8 cellular contexts compared by ENCODE assay signal in the genomic region with DNA sequence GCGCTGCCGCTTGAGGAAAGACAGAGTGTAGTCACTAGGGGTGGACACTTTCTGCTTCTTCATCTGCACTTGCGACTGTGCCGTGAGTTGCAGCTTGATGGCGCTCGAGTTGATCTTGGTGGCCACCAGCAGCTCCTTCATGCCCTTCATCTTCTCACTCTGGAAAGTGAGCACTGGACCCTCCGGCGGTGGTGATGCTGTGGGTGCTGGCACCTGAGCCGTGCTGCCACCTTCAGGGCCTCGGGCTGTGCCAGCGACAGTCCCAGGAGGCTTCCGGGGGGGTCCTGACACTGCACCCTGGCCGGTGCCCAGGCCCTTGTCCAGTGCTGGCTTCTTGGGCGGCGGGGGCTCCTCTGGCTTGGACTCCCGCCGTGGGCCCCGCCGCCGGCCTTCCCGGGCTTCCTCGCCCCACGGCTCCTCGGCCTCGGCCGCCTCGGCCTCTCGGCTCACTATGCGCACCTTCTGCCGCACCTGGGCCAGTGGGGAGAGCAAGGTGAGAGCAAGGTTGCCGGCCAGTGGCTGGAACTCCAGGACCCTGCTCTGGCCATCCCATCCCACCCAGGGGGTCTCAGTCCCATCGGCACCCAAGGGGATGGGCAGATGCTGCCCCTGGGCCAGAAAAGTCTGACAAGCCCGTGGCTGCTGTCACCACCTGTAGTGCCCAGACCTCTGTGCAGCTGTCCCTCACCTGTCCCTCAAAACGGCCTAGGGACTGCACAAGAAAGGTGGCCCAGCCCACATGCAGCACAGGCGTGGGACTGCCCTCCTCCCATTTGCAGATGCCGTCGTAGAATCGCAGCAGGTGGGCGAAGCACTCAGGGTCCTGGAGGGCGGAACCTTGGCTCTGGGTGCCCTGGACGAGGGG. TPM values are rescaled to one million over a fixed set of nuclear protein-coding genes. Genes with fewer than 3 reads are reported as not detected.
A peak's percentile ranks its signal among the peaks of the same experiment; 100 is the strongest.
DNase-seq lines count a peak whose midpoint lies in the region; ATAC-seq and TF ChIP-seq lines count a peak whose summit lies in the region.

No MANE protein-coding gene starts in this region.

- ATAC-seq in activated naive CD8-positive, alpha-beta T cell treated with anti-CD3 and anti-CD28 coated beads, Interleukin-2, amount 10 ng/mL, durations not matched to agents 7 days and 5 days (ENCODE audit: low read depth), result no peak
- no peak for ATAC-seq in HG03175 (IDR thresholded peaks at IDR 0.05; ENCODE audit: unreplicated experiment)
- no peak for ATAC-seq in HG03469 (IDR thresholded peaks at IDR 0.05; ENCODE audit: unreplicated experiment)

- H3K27ac ChIP-seq in ACC112 (ENCODE audit: low read depth, low read length) (no peak overlapping the region), H9 (ENCODE audit: insufficient read length, low read depth, low read length) (no peak overlapping the region), mesenchymal stem cell (ENCODE audit: low read length, poor library complexity, severe bottlenecking) (no peak overlapping the region)

- H3K79me1 ChIP-seq in H9 (ENCODE audit: insufficient read depth, low read depth, low read length, poor library complexity, severe bottlenecking) (no peaks in the 10 kb centered on the region), mesenchymal stem cell (replicated peaks; ENCODE audit: low read length, poor library complexity, severe bottlenecking) (peaks cover 33% of the 10 kb centered on the region)

- peaks cover 6 to 38% (median 28%) of the 10 kb centered on the region in 3 experiments; a peak in 6 of 7 replicates for H3K36me3 Mint-ChIP-seq in H9 (ENCODE audit: insufficient read depth in 1 of 3, low read depth in 3 of 3)
- peaks cover 6% of the 10 kb centered on the region for H3K36me3 Mint-ChIP-seq in activated naive CD8-positive, alpha-beta T cell treated with anti-CD3 and anti-CD28 coated beads, Interleukin-2, amount 10 ng/mL, durations not matched to agents 7 days and 5 days

- POLR2A ChIA-PET in activated naive CD8-positive, alpha-beta T cell treated with anti-CD3 and anti-CD28 coated beads, Interleukin-2, amount 10 ng/mL, durations not matched to agents 7 days and 5 days (lab: Charles Lee), result interaction anchor here (0.6 to 3.0 kb wide), 5 partner anchors 25 to 297 kb away, joined by 3 to 14 read pairs (median 5); a partner anchor contains a TSS

- H2BK15ac ChIP-seq in H9 (ENCODE audit: low read depth, low read length) (no peak overlapping the region), mesenchymal stem cell (ENCODE audit: low read depth, poor library complexity, severe bottlenecking) (no peak overlapping the region)

- no peak overlapping the region for H3T11ph ChIP-seq in H9 (ENCODE audit: low read length)

- H3K4me1 Mint-ChIP-seq in H9, result peaks cover 15 to 19% of the 10 kb centered on the region in 2 experiments
- peaks cover 22% of the 10 kb centered on the region for H3K4me1 Mint-ChIP-seq in activated naive CD8-positive, alpha-beta T cell treated with anti-CD3 and anti-CD28 coated beads, Interleukin-2, amount 10 ng/mL, durations not matched to agents 7 days and 5 days

- no peak overlapping the region for H2BK5ac ChIP-seq in H9 (ENCODE audit: insufficient read length, low read length)
- no peak overlapping the region for H2BK5ac ChIP-seq in mesenchymal stem cell (ENCODE audit: low read depth, low read length, poor library complexity, severe bottlenecking)

- peak overlapping the region; percentile 84 for H3K4me3 ChIP-seq in ACC112 (ENCODE audit: low read depth, low read length)
- H3K4me3 ChIP-seq in mesenchymal stem cell (ENCODE audit: insufficient read depth in 1 of 2, low read depth in 1 of 2, low read length in 2 of 2), result peak overlapping the region in 1 of 2 experiments; percentile 85

- H4K20me1 ChIP-seq in H9 (ENCODE audit: control insufficient read depth, insufficient read depth, insufficient read length), result no peaks in the 10 kb centered on the region

- H3K56ac ChIP-seq in H9 (ENCODE audit: insufficient read length, low read depth, low read length), result no peak overlapping the region

- no peak overlapping the region for H2BK12ac ChIP-seq in H9 (ENCODE audit: insufficient read length, low read depth, low read length)
- H2BK12ac ChIP-seq in mesenchymal stem cell (ENCODE audit: low read length in 2 of 2), result no peak overlapping the region

- H3K36me3 ChIP-seq in ACC112 (ENCODE audit: insufficient read depth, low read length) (no peaks in the 10 kb centered on the region), mesenchymal stem cell (ENCODE audit: control insufficient read depth in 1 of 2, insufficient read depth in 2 of 2, low read depth in 1 of 2, low read length in 2 of 2) (peaks cover 46 to 60% of the 10 kb centered on the region in 2 experiments)

- H2BK120ac ChIP-seq in H9 (ENCODE audit: low read depth, low read length, poor library complexity, severe bottlenecking) (no peak overlapping the region), mesenchymal stem cell (ENCODE audit: low read depth, low read length) (no peak overlapping the region)

- no peak overlapping the region for H3K23ac ChIP-seq in H9 (ENCODE audit: insufficient read length, low read depth, low read length)
- H3K23ac ChIP-seq in mesenchymal stem cell (ENCODE audit: low read length in 2 of 2), result no peak overlapping the region

- no peak overlapping the region for H3K4me2 ChIP-seq in H9 (ENCODE audit: insufficient read depth, insufficient read length, low read length)
- H3K4me2 ChIP-seq in mesenchymal stem cell (ENCODE audit: low read length, poor library complexity, severe bottlenecking), result peak overlapping the region; percentile 88

- no peak overlapping the region for H2BK20ac ChIP-seq in H9 (ENCODE audit: low read depth, low read length, poor library complexity, severe bottlenecking)

- H3K9me3 ChIP-seq in H9 (ENCODE audit: control insufficient read depth, low read depth, low read length), result no peaks in the 10 kb centered on the region
- H3K9me3 ChIP-seq in mesenchymal stem cell (ENCODE audit: control insufficient read depth, low read length), result no peaks in the 10 kb centered on the region

- H3K79me2 ChIP-seq in ACC112 (ENCODE audit: control insufficient read depth, insufficient read depth, low read length, unreplicated experiment) (peaks cover 3% of the 10 kb centered on the region), H9 (ENCODE audit: insufficient read depth, low read length) (no peaks in the 10 kb centered on the region)

- H3K4me1 ChIP-seq in ACC112 (ENCODE audit: control insufficient read depth, insufficient read depth, low read length, unreplicated experiment), result peaks cover 28% of the 10 kb centered on the region
- H3K4me1 ChIP-seq in H9 (ENCODE audit: insufficient read depth, low read length), result no peaks in the 10 kb centered on the region
- H3K4me1 ChIP-seq in mesenchymal stem cell (ENCODE audit: control insufficient read depth, insufficient read depth, low read depth, low read length), result peaks cover 31% of the 10 kb centered on the region

- no peak overlapping the region for H3K9ac ChIP-seq in H9 (ENCODE audit: extremely low read depth, insufficient read length, low read length)
- H3K9ac ChIP-seq in mesenchymal stem cell (ENCODE audit: low read length), result peak overlapping the region; percentile 85

- no CpG with 5 or more reads among the region's 41 CpGs for WGBS in H9 (ENCODE audit: extremely low coverage, insufficient read length, low lambda C conversion rate)
- 91% methylated on average over 39 of the region's 41 CpGs for WGBS in mesenchymal stem cell

- peak overlapping the region; percentile 83 to 90; a peak in 3 of 5 replicates for H3K4me3 Mint-ChIP-seq in H9
- peak overlapping the region; percentile 86 for H3K4me3 Mint-ChIP-seq in activated naive CD8-positive, alpha-beta T cell treated with anti-CD3 and anti-CD28 coated beads, Interleukin-2, amount 10 ng/mL, durations not matched to agents 7 days and 5 days

- no peak overlapping the region for H2AK5ac ChIP-seq in H9 (ENCODE audit: insufficient read length, low read length)
- no peak overlapping the region for H2AK5ac ChIP-seq in mesenchymal stem cell (ENCODE audit: low read length, severe bottlenecking)

- no peaks in the 10 kb centered on the region for H3K27me3 ChIP-seq in ACC112 (ENCODE audit: insufficient read depth, low read length)
- no peaks in the 10 kb centered on the region for H3K27me3 ChIP-seq in H9 (ENCODE audit: insufficient read depth, low read length)
- no peaks in the 10 kb centered on the region for H3K27me3 ChIP-seq in mesenchymal stem cell (ENCODE audit: control insufficient read depth in 1 of 2, insufficient read depth in 1 of 2, low read length in 2 of 2)

- H3K18ac ChIP-seq in H9 (ENCODE audit: insufficient read length, low read depth, low read length), result no peak overlapping the region
- H3K18ac ChIP-seq in mesenchymal stem cell (ENCODE audit: low read depth in 1 of 2, low read length in 2 of 2), result no peak overlapping the region

- H2AFZ ChIP-seq in ACC112 (ENCODE audit: low read length, unreplicated experiment) (no peak overlapping the region), H9 (ENCODE audit: low read length) (no peak overlapping the region), mesenchymal stem cell (ENCODE audit: low read depth, low read length) (no peak overlapping the region)

- peaks cover 10% of the 10 kb centered on the region for H3K23me2 ChIP-seq in H9 (ENCODE audit: insufficient read length, low read depth, low read length, poor library complexity, severe bottlenecking)

- no peak overlapping the region for H4K91ac ChIP-seq in H9 (ENCODE audit: insufficient read length, low read depth, low read length)
- H4K91ac ChIP-seq in mesenchymal stem cell (ENCODE audit: low read length), result no peak overlapping the region

- no peaks in the 10 kb centered on the region for H3K27me3 Mint-ChIP-seq in H9 (ENCODE audit: low read depth)
- no peaks in the 10 kb centered on the region for H3K27me3 Mint-ChIP-seq in activated naive CD8-positive, alpha-beta T cell treated with anti-CD3 and anti-CD28 coated beads, Interleukin-2, amount 10 ng/mL, durations not matched to agents 7 days and 5 days

- H3K27ac Mint-ChIP-seq in H9, result peak overlapping the region in 2 of 3 experiments; percentile 91 to 99; a peak in 2 of 7 replicates
- no peak overlapping the region for H3K27ac Mint-ChIP-seq in activated naive CD8-positive, alpha-beta T cell treated with anti-CD3 and anti-CD28 coated beads, Interleukin-2, amount 10 ng/mL, durations not matched to agents 7 days and 5 days

- no peaks in the 10 kb centered on the region for H3K9me3 Mint-ChIP-seq in H9
- no peaks in the 10 kb centered on the region for H3K9me3 Mint-ChIP-seq in activated naive CD8-positive, alpha-beta T cell treated with anti-CD3 and anti-CD28 coated beads, Interleukin-2, amount 10 ng/mL, durations not matched to agents 7 days and 5 days

- peak; percentile 69 for DNase-seq in H9
- DNase-seq in activated naive CD8-positive, alpha-beta T cell treated with anti-CD3 and anti-CD28 coated beads, Interleukin-2, amount 10 ng/mL, durations not matched to agents 7 days and 5 days, result no peak
- DNase-seq in mesenchymal stem cell, result peak; percentile 15
- no peak for DNase-seq in OCI-M1 (lab: John Stamatoyannopoulos, UW)
- no peak for DNase-seq in AG08396 (ENCODE audit: low spot score)

- no peak overlapping the region for H3K14ac ChIP-seq in H9 (ENCODE audit: insufficient read depth, low read length)
- no peak overlapping the region for H3K14ac ChIP-seq in mesenchymal stem cell (ENCODE audit: low read length in 2 of 2)

- H3K4ac ChIP-seq in H9 (ENCODE audit: low read depth, low read length) (no peak overlapping the region), mesenchymal stem cell (ENCODE audit: low read depth in 1 of 2, low read length in 2 of 2) (no peak overlapping the region)

- TF ChIP-seq CTCF in H9 (conservative IDR thresholded peaks at IDR 0.05), result peak; percentile 41

- H4K8ac ChIP-seq in H9 (replicated peaks; ENCODE audit: insufficient read length, low read depth, low read length), result no peak overlapping the region
- H4K8ac ChIP-seq in mesenchymal stem cell (ENCODE audit: low read length), result no peak overlapping the region

- H4K5ac ChIP-seq in H9 (ENCODE audit: insufficient read length, low read depth, low read length), result no peak overlapping the region

RNA-seq across cellular contexts. Expression of a gene that starts 1.6 kb away (rescaled TPM):
- 21.6 and 24.7 TPM in 2 replicates for total RNA-seq in H9 (2021)
- 10 to 100 TPM; 92.0 to 96.2 TPM for total RNA-seq in activated naive CD8-positive, alpha-beta T cell treated with anti-CD3 and anti-CD28 coated beads, Interleukin-2, amount 10 ng/mL, durations not matched to agents 7 days and 5 days
- 12.3 TPM for polyA plus RNA-seq in mesenchymal stem cell (2013, experiment 1 of 2)
- polyA plus RNA-seq in mesenchymal stem cell (2013, experiment 2 of 2), result 13.7 TPM

RNA-seq across cellular contexts. Expression of a gene that starts 5.8 kb away (rescaled TPM):
- 49.9 and 50.0 TPM in 2 replicates for total RNA-seq in H9 (2021)
- total RNA-seq in activated naive CD8-positive, alpha-beta T cell treated with anti-CD3 and anti-CD28 coated beads, Interleukin-2, amount 10 ng/mL, durations not matched to agents 7 days and 5 days, result 10 to 100 TPM; 37.4 to 39.0 TPM
- 30.3 TPM for polyA plus RNA-seq in mesenchymal stem cell (2013, experiment 1 of 2)
- polyA plus RNA-seq in mesenchymal stem cell (2013, experiment 2 of 2), result 29.2 TPM

RNA-seq across cellular contexts. Expression of a gene that starts 26.2 kb away (rescaled TPM):
- 514 and 528 TPM in 2 replicates for total RNA-seq in H9 (2021)
- 100 to 1,000 TPM; 519 to 524 TPM for total RNA-seq in activated naive CD8-positive, alpha-beta T cell treated with anti-CD3 and anti-CD28 coated beads, Interleukin-2, amount 10 ng/mL, durations not matched to agents 7 days and 5 days
- 124 TPM for polyA plus RNA-seq in mesenchymal stem cell (2013, experiment 1 of 2)
- polyA plus RNA-seq in mesenchymal stem cell (2013, experiment 2 of 2), result 118 TPM

RNA-seq across cellular contexts. Expression of a gene that starts 39.9 kb away (rescaled TPM):
- total RNA-seq in H9 (2021), result 24.2 and 24.9 TPM in 2 replicates
- 1 to 10 TPM; 3.4 to 3.5 TPM for total RNA-seq in activated naive CD8-positive, alpha-beta T cell treated with anti-CD3 and anti-CD28 coated beads, Interleukin-2, amount 10 ng/mL, durations not matched to agents 7 days and 5 days
- polyA plus RNA-seq in mesenchymal stem cell (2013, experiment 1 of 2), result 0.26 TPM
- 0.21 TPM for polyA plus RNA-seq in mesenchymal stem cell (2013, experiment 2 of 2)

RNA-seq across cellular contexts. Expression of a gene that starts 44.8 kb away (rescaled TPM):
- total RNA-seq in H9 (2021), result 3.6 TPM in 2 replicates
- 1 to 10 TPM; 3.8 to 7.2 TPM for total RNA-seq in activated naive CD8-positive, alpha-beta T cell treated with anti-CD3 and anti-CD28 coated beads, Interleukin-2, amount 10 ng/mL, durations not matched to agents 7 days and 5 days
- 0.18 TPM for polyA plus RNA-seq in mesenchymal stem cell (2013, experiment 1 of 2)
- polyA plus RNA-seq in mesenchymal stem cell (2013, experiment 2 of 2), result 0.21 TPM

Comparison
In these comparisons a context has a peak if more than half of its experiments do, and no peak if none do; other contexts are left out.
1. DNase-seq: peak in H9 (single experiment) and mesenchymal stem cell (single experiment); none in activated naive CD8-positive, alpha-beta T cell treated with anti-CD3 and anti-CD28 coated beads, Interleukin-2, amount 10 ng/mL, durations not matched to agents 7 days and 5 days (single experiment), OCI-M1 (single experiment) and AG08396 (single experiment).